13 cellular contexts compared by ENCODE assay signal in genomic region chr12:4025420-4026358, GRCh38.
DNase-seq lines count a peak whose midpoint lies in the region; ATAC-seq lines count a peak whose summit lies in the region.
"Had no signal": no experiment of that assay in that cellular context is flagged by ENCODE, and none has a peak within 500 bp of the region (broad histone marks: within the 10 kb centered on the region; RNA-seq: fewer than 3 reads in every experiment).

No MANE protein-coding gene starts in this region.

- intact Hi-C loops in sciatic nerve (cut with DNase I), result no loop called here

- no peak for ATAC-seq in activated T-cell treated with anti-CD3 and anti-CD28 coated beads, Interleukin-2, amount 50 U/mL, for 72 hours (replicated peaks in 1 of 2)
- peak; percentile 85 for ATAC-seq in sciatic nerve
- ATAC-seq: left ventricle myocardium superior; stimulated activated naive CD8-positive, alpha-beta T cell treated with anti-CD3 and anti-CD28 coated beads, Interleukin-15, Interleukin-2, amounts not matched to agents 100 U/mL and 50 U/mL, for 24 hours had no signal

- H3K4me3 Mint-ChIP-seq in activated T-cell treated with anti-CD3 and anti-CD28 coated beads, Interleukin-2, amount 50 U/mL, for 24 hours, result no peak overlapping the region
- H3K4me3 Mint-ChIP-seq in activated T-cell treated with anti-CD3 and anti-CD28 coated beads, Interleukin-2, amount 50 U/mL, for 72 hours, result no peak overlapping the region
- H3K4me3 Mint-ChIP-seq: activated naive CD4-positive, alpha-beta T cell treated with anti-CD3 and anti-CD28 coated beads, Interleukin-2, amount 10 ng/mL, durations not matched to agents 7 days and 5 days had no signal

- H3K27ac Mint-ChIP-seq in activated T-cell treated with anti-CD3 and anti-CD28 coated beads, Interleukin-2, amount 50 U/mL, for 24 hours, result peak overlapping the region; percentile 48
- no peak overlapping the region for H3K27ac Mint-ChIP-seq in activated T-cell treated with anti-CD3 and anti-CD28 coated beads, Interleukin-2, amount 50 U/mL, for 72 hours
- H3K27ac Mint-ChIP-seq: activated naive CD4-positive, alpha-beta T cell treated with anti-CD3 and anti-CD28 coated beads, Interleukin-2, amount 10 ng/mL, durations not matched to agents 7 days and 5 days had no signal

- no peaks in the 10 kb centered on the region for H3K36me3 Mint-ChIP-seq in activated T-cell treated with anti-CD3 and anti-CD28 coated beads, Interleukin-2, amount 50 U/mL, for 24 hours (ENCODE audit: low read depth)
- no peaks in the 10 kb centered on the region for H3K36me3 Mint-ChIP-seq in activated T-cell treated with anti-CD3 and anti-CD28 coated beads, Interleukin-2, amount 50 U/mL, for 72 hours (ENCODE audit: insufficient read depth in 2 of 2)
- H3K36me3 Mint-ChIP-seq: activated naive CD4-positive, alpha-beta T cell treated with anti-CD3 and anti-CD28 coated beads, Interleukin-2, amount 10 ng/mL, durations not matched to agents 7 days and 5 days had no signal

- no peak for DNase-seq in activated T-cell treated with anti-CD3 and anti-CD28 coated beads, Interleukin-2, amount 50 U/mL, for 24 hours
- DNase-seq in activated T-cell treated with anti-CD3 and anti-CD28 coated beads, Interleukin-2, amount 50 U/mL, for 72 hours, result no peak
- DNase-seq in ecto neural progenitor cell (ENCODE audit: low spot score) (peak; percentile 86), left kidney (ENCODE audit: low read depth, low spot score) (peak; percentile 62), sciatic nerve (ENCODE audit: low spot score) (peak; percentile 65), NOMO-1 treated with DMSO at 0.1 percent for 48 hours (lab: John Stamatoyannopoulos, UW; ENCODE audit: unreplicated experiment) (no peak), A172 (ENCODE audit: low spot score) (no peak), hepatic stellate cell (ENCODE audit: low spot score) (no peak)
- DNase-seq: activated CD8-positive, alpha-beta memory T cell treated with anti-CD3 and anti-CD28 coated beads, Interleukin-2, amount 50 U/mL, for 4 hours; activated naive CD4-positive, alpha-beta T cell treated with anti-CD3 and anti-CD28 coated beads, Interleukin-2, amount 10 ng/mL, durations not matched to agents 7 days and 5 days; left ventricle myocardium superior; NCI-H1092 treated with DMSO at 0.1 percent for 48 hours; stimulated activated naive CD8-positive, alpha-beta T cell treated with anti-CD3 and anti-CD28 coated beads, Interleukin-15, Interleukin-2, amounts not matched to agents 100 U/mL and 50 U/mL, for 24 hours had no signal

- no peaks in the 10 kb centered on the region for H3K27me3 Mint-ChIP-seq in activated T-cell treated with anti-CD3 and anti-CD28 coated beads, Interleukin-2, amount 50 U/mL, for 24 hours
- H3K27me3 Mint-ChIP-seq in activated T-cell treated with anti-CD3 and anti-CD28 coated beads, Interleukin-2, amount 50 U/mL, for 72 hours (ENCODE audit: low read depth), result no peaks in the 10 kb centered on the region

- peaks cover 41% of the 10 kb centered on the region for H3K4me1 Mint-ChIP-seq in activated T-cell treated with anti-CD3 and anti-CD28 coated beads, Interleukin-2, amount 50 U/mL, for 24 hours (ENCODE audit: low read depth)
- H3K4me1 Mint-ChIP-seq in activated T-cell treated with anti-CD3 and anti-CD28 coated beads, Interleukin-2, amount 50 U/mL, for 72 hours (ENCODE audit: low read depth), result peaks cover 46% of the 10 kb centered on the region

- no peaks in the 10 kb centered on the region for H3K9me3 Mint-ChIP-seq in activated T-cell treated with anti-CD3 and anti-CD28 coated beads, Interleukin-2, amount 50 U/mL, for 24 hours
- no peaks in the 10 kb centered on the region for H3K9me3 Mint-ChIP-seq in activated T-cell treated with anti-CD3 and anti-CD28 coated beads, Interleukin-2, amount 50 U/mL, for 72 hours
- H3K9me3 Mint-ChIP-seq: activated naive CD4-positive, alpha-beta T cell treated with anti-CD3 and anti-CD28 coated beads, Interleukin-2, amount 10 ng/mL, durations not matched to agents 7 days and 5 days had no signal

Comparison
In these comparisons a context has a peak if more than half of its experiments do, and no peak if none do; other contexts are left out.
1. DNase-seq: peak in ecto neural progenitor cell (single experiment), left kidney (single experiment) and sciatic nerve (single experiment); none in activated T-cell treated with anti-CD3 and anti-CD28 coated beads, Interleukin-2, amount 50 U/mL, for 24 hours (single experiment), activated T-cell treated with anti-CD3 and anti-CD28 coated beads, Interleukin-2, amount 50 U/mL, for 72 hours (0 of 2), NOMO-1 treated with DMSO at 0.1 percent for 48 hours (single experiment), A172 (single experiment) and hepatic stellate cell (single experiment).